In genomic region chr12:124940393-124941169, GRCh38 we compare ENCODE assay signal across 8 cellular contexts. TPM values are rescaled to one million over a fixed set of nuclear protein-coding genes. Genes with fewer than 3 reads are reported as not detected.
DNase-seq lines count a peak whose midpoint lies in the region; ATAC-seq and TF ChIP-seq lines count a peak whose summit lies in the region.

No MANE protein-coding gene starts in this region.

- H3K27ac ChIP-seq in colonic mucosa (peak overlapping the region; percentile 90), right lobe of liver (peak overlapping the region; percentile 89 to 93 (median 92))

- H3K36me3 ChIP-seq in colonic mucosa (no peaks in the 10 kb centered on the region), right lobe of liver (no peaks in the 10 kb centered on the region)

- intact Hi-C loops in colonic mucosa (cut with DNase I) = loop anchor here (5.0 kb wide), 1 partner anchor 47 kb away; the partner anchor contains the start of gene DHX37
- intact Hi-C loops in right lobe of liver (cut with DNase I) = no loop called here

- peak; percentile 76 for DNase-seq in activated gamma-delta T cell treated with Interleukin-2 at 50 U/mL for 16 hours
- DNase-seq in activated gamma-delta T cell (lab: John Stamatoyannopoulos, UW) = no peak
- peak; percentile 98 for DNase-seq in colonic mucosa
- peak; percentile 86 to 91 (median 91) for DNase-seq in right lobe of liver
- DNase-seq in stimulated activated CD4-positive, alpha-beta T cell treated with anti-CD3 and anti-CD28 coated beads, TNF-alpha, amount 100 ng/mL, for 24 hours (ENCODE audit: low read depth in 3 of 3) = peak; percentile 70 to 84 (median 80)
- DNase-seq in GOT3 (lab: John Stamatoyannopoulos, UW) = no peak

- H3K27me3 ChIP-seq in colonic mucosa = no peaks in the 10 kb centered on the region
- no peaks in the 10 kb centered on the region for H3K27me3 ChIP-seq in right lobe of liver

- peak overlapping the region; percentile 45 to 47 for H3K9ac ChIP-seq in colonic mucosa (ENCODE audit: low read depth in 2 of 2, low read length in 2 of 2)

- TF ChIP-seq CTCF in WI38 (IDR thresholded peaks at IDR 0.05; ENCODE audit: low read depth, low read length) (peak; percentile 92), colonic mucosa (IDR thresholded peaks at IDR 0.05) (peak; percentile 93), right lobe of liver (IDR thresholded peaks at IDR 0.05) (peak; percentile 89 to 95 (median 90))

- WGBS in right lobe of liver (ENCODE audit: insufficient coverage, low coverage, low lambda C conversion rate, missing lambda C conversion rate) = 9% methylated on average over 16 of the region's 27 CpGs

- no peaks in the 10 kb centered on the region for H3K9me3 ChIP-seq in colonic mucosa
- H3K9me3 ChIP-seq in right lobe of liver = no peaks in the 10 kb centered on the region

- ATAC-seq in HG03175 (IDR thresholded peaks at IDR 0.05; ENCODE audit: unreplicated experiment) (peak; percentile 50), right lobe of liver (peak; percentile 67 to 82 (median 70))

- peak overlapping the region; percentile 39 for H3K4me3 ChIP-seq in WI38 (ENCODE audit: low read depth, low read length)
- H3K4me3 ChIP-seq in colonic mucosa = peak overlapping the region; percentile 34
- peak overlapping the region; percentile 26 to 43 (median 39) for H3K4me3 ChIP-seq in right lobe of liver

- no peak for TF ChIP-seq POLR2A in right lobe of liver (IDR thresholded peaks at IDR 0.05)

- H3K4me1 ChIP-seq in colonic mucosa (peaks cover 3% of the 10 kb centered on the region), right lobe of liver (peaks cover 0 to 28% (median 6%) of the 10 kb centered on the region in 4 donors)

RNA-seq across cellular contexts. Expression of gene UBC, which starts 26.1 kb away (rescaled TPM):
- total RNA-seq in colonic mucosa (1,000 to 10,000 TPM in 1 of 2 donors, 100 to 1,000 TPM in 1; 903 to 1,043 TPM), right lobe of liver (1,000 to 10,000 TPM in 1 of 6 experiments, 100 to 1,000 TPM in 5; 390 to 1,023 (median 604) TPM)

RNA-seq across cellular contexts. Expression of gene DHX37, which starts 48.4 kb away (rescaled TPM):
- total RNA-seq in colonic mucosa (10 to 100 TPM; 11.0 to 26.9 TPM), right lobe of liver (1 to 10 TPM; 5.2 to 8.7 (median 7.1) TPM)

RNA-seq across cellular contexts. Expression of gene BRI3BP, which starts 52.9 kb away (rescaled TPM):
- total RNA-seq in colonic mucosa = 10 to 100 TPM; 50.3 to 81.5 TPM
- 10 to 100 TPM in 2 of 6 experiments, 1 to 10 TPM in 4; 4.7 to 11.4 (median 6.7) TPM for total RNA-seq in right lobe of liver

Comparison
In these comparisons a context has a peak if more than half of its experiments do, and no peak if none do; other contexts are left out.
1. DNase-seq: peak in activated gamma-delta T cell treated with Interleukin-2 at 50 U/mL for 16 hours (single experiment), colonic mucosa (single experiment), right lobe of liver (3 of 3) and stimulated activated CD4-positive, alpha-beta T cell treated with anti-CD3 and anti-CD28 coated beads, TNF-alpha, amount 100 ng/mL, for 24 hours (3 of 3); none in activated gamma-delta T cell (single experiment) and GOT3 (single experiment).
2. RNA of gene BRI3BP, which starts 52.9 kb away (total RNA-seq): 50.3 to 81.5 TPM in colonic mucosa; 4.7 to 11.4 TPM in right lobe of liver; every median in the first group is over 4 times any median in the second.
3. Peak in every context shown above with its lines, with median percentiles within 50 percentile points of each other: H3K4me3 ChIP-seq and CTCF ChIP-seq.